ENCODE assay signal across 8 cellular contexts in genomic region chr11:118437736-118438125, GRCh38. TPM values are rescaled to one million over a fixed set of nuclear protein-coding genes. Genes with fewer than 3 reads are reported as not detected.
DNase-seq lines count a peak whose midpoint lies in the region; ATAC-seq and TF ChIP-seq lines count a peak whose summit lies in the region.

No MANE protein-coding gene starts in this region.

- TF ChIP-seq CTCF in heart left ventricle (IDR thresholded peaks at IDR 0.05) (no peak), breast epithelium (IDR thresholded peaks at IDR 0.05) (no peak), liver (IDR thresholded peaks at IDR 0.05; ENCODE audit: low read depth, low read length, missing input control) (no peak)

- peaks cover 0 to 4% (median 0%) of the 10 kb centered on the region in 9 donors for H3K36me3 ChIP-seq in heart left ventricle
- 0 out of 2 replicates have a peak, but pooled peaks cover 9% of the 10 kb centered on the region for H3K36me3 ChIP-seq in SJSA1
- H3K36me3 ChIP-seq in breast epithelium = no peaks in the 10 kb centered on the region
- no peaks in the 10 kb centered on the region for H3K36me3 ChIP-seq in liver (ENCODE audit: control insufficient read depth in 4 of 4, insufficient read depth in 3 of 4, low read depth in 1 of 4, low read length in 3 of 4)

- H3K27me3 ChIP-seq in heart left ventricle (no peaks in the 10 kb centered on the region), SJSA1 (replicated peaks) (no peaks in the 10 kb centered on the region), breast epithelium (peaks cover 0 to 2% of the 10 kb centered on the region in 2 donors), liver (ENCODE audit: control insufficient read depth in 4 of 4, insufficient read depth in 4 of 4, low read length in 3 of 4) (no peaks in the 10 kb centered on the region)

- ATAC-seq in heart left ventricle (peak in 1 of 4 donors; percentile 6), Right ventricle myocardium inferior (no peak), GM18868 (IDR thresholded peaks at IDR 0.05; ENCODE audit: unreplicated experiment) (no peak), GM18873 (IDR thresholded peaks at IDR 0.05; ENCODE audit: low FRiP score, unreplicated experiment) (no peak)

- no peak for TF ChIP-seq POLR2A in heart left ventricle (IDR thresholded peaks at IDR 0.05)
- no peak for TF ChIP-seq POLR2A in breast epithelium (IDR thresholded peaks at IDR 0.05)

- no peak for TF ChIP-seq RAD21 in liver (IDR thresholded peaks at IDR 0.05)

- peaks cover 0 to 74% (median 50%) of the 10 kb centered on the region in 12 donors for H3K4me1 ChIP-seq in heart left ventricle
- H3K4me1 ChIP-seq in SJSA1 (replicated peaks) = peaks cover 8% of the 10 kb centered on the region
- peaks cover 0 to 13% of the 10 kb centered on the region in 2 donors for H3K4me1 ChIP-seq in breast epithelium
- H3K4me1 ChIP-seq in liver (ENCODE audit: control insufficient read depth in 4 of 4, insufficient read depth in 4 of 4, low read length in 3 of 4) = peaks cover 4 to 51% (median 42%) of the 10 kb centered on the region in 4 donors

- H3K9me3 ChIP-seq in heart left ventricle = no peaks in the 10 kb centered on the region
- no peaks in the 10 kb centered on the region for H3K9me3 ChIP-seq in SJSA1 (replicated peaks)
- no peaks in the 10 kb centered on the region for H3K9me3 ChIP-seq in breast epithelium
- no peaks in the 10 kb centered on the region for H3K9me3 ChIP-seq in liver (ENCODE audit: control insufficient read depth in 4 of 4, low read length in 3 of 4)

- intact Hi-C loops in heart left ventricle (cut with DNase I) = loop anchor here in 9 of 10 donors (5.0 to 10.0 kb wide), 4 partner anchors 35 to 50 kb away; partner anchors contain the start of gene ATP5MG (in 6 of the 9)
- intact Hi-C loops in Right ventricle myocardium inferior (cut with DNase I) = no loop called here
- intact Hi-C loops in breast epithelium (cut with DNase I; ENCODE audit: low total_unique reads) = no loop called here

- H3K9ac ChIP-seq in liver (ENCODE audit: low read depth in 1 of 2, low read length in 2 of 2) = peak overlapping the region in 1 of 2 donors; percentile 58

- H3K4me3 ChIP-seq in heart left ventricle (peak overlapping the region; percentile 81 to 99 (median 96)), SJSA1 (peak overlapping the region; percentile 72), breast epithelium (peak overlapping the region; percentile 85 to 98 (median 90)), liver (ENCODE audit: low read depth in 1 of 3, low read length in 3 of 3) (peak overlapping the region; percentile 63 to 98 (median 88))

- WGBS in heart left ventricle, 4 donors = 1 to 7% (median 2%) methylated on average over 5 of the region's 5 CpGs
- WGBS in liver = 0% methylated on average over 5 of the region's 5 CpGs

- DNase-seq in heart left ventricle (peak in 3 of 5 donors; percentile 25 to 43 (median 31)), Right ventricle myocardium inferior (ENCODE audit: missing footprints) (no peak), SJSA1 (ENCODE audit: low read depth in 1 of 2, low spot score in 2 of 2) (no peak), breast epithelium (ENCODE audit: low spot score in 2 of 2) (peak in 1 of 2 donors; percentile 34)
- peak; percentile 12 for DNase-seq in stimulated activated CD8-positive, alpha-beta memory T cell treated with anti-CD3 and anti-CD28 coated beads, Interleukin-12 subunit alpha, Interleukin-12 subunit beta, amount 100 ng/mL, for 4 hours (ENCODE audit: low read depth)

- H3K27ac ChIP-seq in heart left ventricle (peak overlapping the region in 11 of 12 donors; percentile 42 to 96 (median 90)), SJSA1 (no peak overlapping the region), breast epithelium (peak overlapping the region; percentile 99), liver (ENCODE audit: low read depth in 1 of 2, low read length in 2 of 2) (peak overlapping the region; percentile 79 to 84)

TF ChIP-seq in liver, 16 proteins besides CTCF, POLR2A, EP300 and RAD21:
- TF ChIP-seq REST (IDR thresholded peaks at IDR 0.05) (peak; percentile 40), EGR1 (IDR thresholded peaks at IDR 0.05; ENCODE audit: low read depth in 2 of 2) (no peak), HNF4A (conservative IDR thresholded peaks at IDR 0.05) (peak; percentile 11 to 20), YY1 (IDR thresholded peaks at IDR 0.05) (peak; percentile 6)

RNA-seq across cellular contexts. Expression of gene KMT2A, which starts 1.4 kb away (rescaled TPM):
- total RNA-seq in heart left ventricle = 100 to 1,000 TPM in 1 of 9 donors, 10 to 100 TPM in 8; 16.5 to 117 (median 41.5) TPM
- polyA plus RNA-seq in heart left ventricle = 10 to 100 TPM in 1 of 2 donors, 1 to 10 TPM in 1; 9.9 to 17.6 TPM
- total RNA-seq in Right ventricle myocardium inferior = 24.3 TPM
- total RNA-seq in SJSA1 (2014; rRNA removed; shearing (Covaris generic)) = 12.8 and 13.4 TPM in 2 replicates
- total RNA-seq in breast epithelium = 10 to 100 TPM; 67.4 to 100.0 (median 79.6) TPM
- 10 to 100 TPM; 19.2 to 27.9 TPM for total RNA-seq in liver
- polyA plus RNA-seq in liver = 1 to 10 TPM; 4.3 to 6.5 TPM

RNA-seq across cellular contexts. Expression of gene ATP5MG, which starts 36.3 kb away (rescaled TPM):
- total RNA-seq in heart left ventricle (100 to 1,000 TPM in 8 of 9 donors, 10 to 100 TPM in 1; 96.4 to 702 (median 559) TPM), Right ventricle myocardium inferior (762 TPM), breast epithelium (10 to 100 TPM; 45.1 to 66.4 (median 56.0) TPM), liver (10 to 100 TPM; 25.5 to 65.1 TPM)
- polyA plus RNA-seq in heart left ventricle (100 to 1,000 TPM; 299 to 843 TPM), liver (100 to 1,000 TPM; 110 to 542 TPM)
- 51.1 and 55.4 TPM in 2 replicates for total RNA-seq in SJSA1 (2014; rRNA removed; shearing (Covaris generic))

Comparison
In these comparisons a context has a peak if more than half of its experiments do, and no peak if none do; other contexts are left out.
1. DNase-seq: peak in heart left ventricle (3 of 5) and stimulated activated CD8-positive, alpha-beta memory T cell treated with anti-CD3 and anti-CD28 coated beads, Interleukin-12 subunit alpha, Interleukin-12 subunit beta, amount 100 ng/mL, for 4 hours (single experiment); none in Right ventricle myocardium inferior (single experiment) and SJSA1 (0 of 2).
2. intact Hi-C loops: an anchor here in heart left ventricle (5.0 to 10.0 kb wide); none called in Right ventricle myocardium inferior and breast epithelium.
3. Peak in every context shown above with its lines, with median percentiles within 50 percentile points of each other: H3K4me3 ChIP-seq.